Comparison of ENCODE assay signal across 16 cellular contexts in genomic region chr10:70845261-70845660, GRCh38.
"Had no signal": no experiment of that assay in that cellular context is flagged by ENCODE, and none has a peak within 500 bp of the region (broad histone marks: within the 10 kb centered on the region; RNA-seq: fewer than 3 reads in every experiment).

No MANE protein-coding gene starts in this region.

- DNase-seq: activated CD4-positive, alpha-beta T cell treated with anti-CD3 and anti-CD28 coated beads, Interleukin-2, amount 50 U/mL, for 1 hour; activated effector memory CD4-positive, alpha-beta T cell treated with anti-CD3 and anti-CD28 coated beads, Interleukin-2, amount 50 U/mL, for 16 hours; activated naive CD4-positive, alpha-beta T cell treated with anti-CD3 and anti-CD28 coated beads, Interleukin-2, amount 50 U/mL, for 16 hours; activated T-cell treated with anti-CD3 and anti-CD28 coated beads for 4 hours; adrenal gland; dermis blood vessel endothelial cell; effector memory CD4-positive, alpha-beta T cell; mesendoderm; natural killer cell; stimulated activated CD4-positive, alpha-beta T cell treated with anti-CD3 and anti-CD28 coated beads, Interleukin-15, amount 100 ng/mL, for 24 hours; stimulated activated CD4-positive, alpha-beta T cell treated with anti-CD3 and anti-CD28 coated beads, Interleukin-2, amount 100 ng/mL, for 48 hours; stimulated activated naive CD8-positive, alpha-beta T cell treated with anti-CD3 and anti-CD28 coated beads, Interleukin-15, amount 100 ng/mL, for 72 hours; T1000 had no signal

- H3K27ac ChIP-seq: adrenal gland, suprapubic skin had no signal

- H3K9me3 ChIP-seq: adrenal gland, suprapubic skin had no signal

- H3K27me3 Mint-ChIP-seq: stimulated activated naive CD8-positive, alpha-beta T cell treated with anti-CD3 and anti-CD28 coated beads, Interleukin-15, amount 100 ng/mL, for 72 hours; type B pancreatic cell had no signal

- H3K27me3 ChIP-seq: adrenal gland, suprapubic skin had no signal

- H3K36me3 ChIP-seq: adrenal gland had no signal

- H3K4me3 ChIP-seq: adrenal gland, suprapubic skin had no signal

- H3K4me1 ChIP-seq: suprapubic skin had no signal

- H3K27ac Mint-ChIP-seq: natural killer cell; stimulated activated naive CD8-positive, alpha-beta T cell treated with anti-CD3 and anti-CD28 coated beads, Interleukin-15, amount 100 ng/mL, for 72 hours; type B pancreatic cell had no signal

- ATAC-seq: activated CD4-positive, CD25-positive, alpha-beta regulatory T cell treated with anti-CD3 and anti-CD28 coated beads, Interleukin-2, amount 50 U/mL, for 24 hours; natural killer cell; stimulated activated naive CD8-positive, alpha-beta T cell treated with anti-CD3 and anti-CD28 coated beads, Interleukin-15, amount 100 ng/mL, for 72 hours had no signal

- H3K9me3 Mint-ChIP-seq: natural killer cell; stimulated activated naive CD8-positive, alpha-beta T cell treated with anti-CD3 and anti-CD28 coated beads, Interleukin-15, amount 100 ng/mL, for 72 hours; type B pancreatic cell had no signal

- H3K4me3 Mint-ChIP-seq: natural killer cell; stimulated activated naive CD8-positive, alpha-beta T cell treated with anti-CD3 and anti-CD28 coated beads, Interleukin-15, amount 100 ng/mL, for 72 hours; type B pancreatic cell had no signal
